Comparison of ENCODE assay signal across 1 cellular context in the genomic region with DNA sequence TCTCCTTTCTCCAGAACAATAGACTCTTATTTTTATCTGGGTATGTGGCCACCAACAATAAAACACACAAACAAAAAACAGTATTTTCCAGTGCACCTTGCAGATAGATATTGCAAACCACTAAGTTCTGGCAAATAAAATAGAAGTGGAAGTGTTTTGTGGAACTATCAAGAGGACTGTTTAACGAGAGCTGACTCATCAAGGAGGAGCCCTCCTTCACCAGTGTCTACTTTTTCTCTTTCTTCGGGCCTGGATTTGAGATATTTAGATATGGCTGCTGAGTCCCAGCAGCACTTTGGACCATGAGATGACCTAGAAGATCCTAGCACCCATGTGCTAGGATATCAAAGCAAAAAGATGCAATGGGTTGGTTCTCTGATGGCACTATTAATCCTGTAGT.
TF ChIP-seq lines count a peak whose summit lies in the region.

No MANE protein-coding gene starts in this region.

TF ChIP-seq in GM23338, 12 proteins besides CTCF, POLR2A, EP300 and RAD21 (continued from another document):
- TF ChIP-seq, protein P1, sequence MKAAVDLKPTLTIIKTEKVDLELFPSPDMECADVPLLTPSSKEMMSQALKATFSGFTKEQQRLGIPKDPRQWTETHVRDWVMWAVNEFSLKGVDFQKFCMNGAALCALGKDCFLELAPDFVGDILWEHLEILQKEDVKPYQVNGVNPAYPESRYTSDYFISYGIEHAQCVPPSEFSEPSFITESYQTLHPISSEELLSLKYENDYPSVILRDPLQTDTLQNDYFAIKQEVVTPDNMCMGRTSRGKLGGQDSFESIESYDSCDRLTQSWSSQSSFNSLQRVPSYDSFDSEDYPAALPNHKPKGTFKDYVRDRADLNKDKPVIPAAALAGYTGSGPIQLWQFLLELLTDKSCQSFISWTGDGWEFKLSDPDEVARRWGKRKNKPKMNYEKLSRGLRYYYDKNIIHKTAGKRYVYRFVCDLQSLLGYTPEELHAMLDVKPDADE (IDR thresholded peaks at IDR 0.05): no peak
- TF ChIP-seq STAT1 (IDR thresholded peaks at IDR 0.05; ENCODE audit: unreplicated experiment): no peak
- TF ChIP-seq JUNB (IDR thresholded peaks at IDR 0.05; ENCODE audit: unreplicated experiment): no peak
- TF ChIP-seq EZH2phosphoT487 (IDR thresholded peaks at IDR 0.05; ENCODE audit: unreplicated experiment): no peak
- TF ChIP-seq ZNF114 (CRISPR knock-in tag; IDR thresholded peaks at IDR 0.05): no peak
